Comparison of ENCODE assay signal across 11 cellular contexts in genomic region chr12:25518512-25518911, GRCh38. TPM values are rescaled to one million over a fixed set of nuclear protein-coding genes. Genes with fewer than 3 reads are reported as not detected.
A peak's percentile ranks its signal among the peaks of the same experiment; 100 is the strongest.
DNase-seq lines count a peak whose midpoint lies in the region; ATAC-seq lines count a peak whose summit lies in the region.
"Had no signal": no experiment of that assay in that cellular context is flagged by ENCODE, and none has a peak within 500 bp of the region (broad histone marks: within the 10 kb centered on the region; RNA-seq: fewer than 3 reads in every experiment).

No MANE protein-coding gene starts in this region.

- no peak overlapping the region for H3K4me3 Mint-ChIP-seq in activated naive CD4-positive, alpha-beta T cell treated with anti-CD3 and anti-CD28 coated beads for 36 hours

- ATAC-seq in HG03108 (IDR thresholded peaks at IDR 0.05; ENCODE audit: unreplicated experiment) = peak; percentile 94

- intact Hi-C loops in activated naive CD4-positive, alpha-beta T cell treated with anti-CD3 and anti-CD28 coated beads for 36 hours (cut with micrococcal nuclease) = no loop called here

- H3K9me3 Mint-ChIP-seq in activated naive CD4-positive, alpha-beta T cell treated with anti-CD3 and anti-CD28 coated beads for 36 hours = no peaks in the 10 kb centered on the region

- H3K4me1 Mint-ChIP-seq in activated naive CD4-positive, alpha-beta T cell treated with anti-CD3 and anti-CD28 coated beads for 36 hours (ENCODE audit: low read depth) = no peaks in the 10 kb centered on the region

- no peak overlapping the region for H3K27ac Mint-ChIP-seq in activated naive CD4-positive, alpha-beta T cell treated with anti-CD3 and anti-CD28 coated beads for 36 hours

- DNase-seq in stimulated activated CD4-positive, alpha-beta T cell treated with anti-CD3 and anti-CD28 coated beads, Interleukin-15, amount 100 ng/mL, for 24 hours = peak; percentile 1
- no peak for DNase-seq in stimulated activated CD4-positive, alpha-beta T cell treated with anti-CD3 and anti-CD28 coated beads, Interleukin-4, amount 100 ng/mL, for 24 hours
- DNase-seq in astrocyte of the hippocampus (ENCODE audit: low read depth, low spot score) (peak; percentile 2), inferior parietal cortex (ENCODE audit: extremely low spot score) (no peak), DMS 273 treated with DMSO at 0.1 percent for 48 hours (lab: John Stamatoyannopoulos, UW) (no peak), NCI-H187 (lab: John Stamatoyannopoulos, UW) (no peak)
- DNase-seq in activated naive CD4-positive, alpha-beta T cell treated with anti-CD3 and anti-CD28 coated beads for 36 hours = no peak
- DNase-seq: activated naive CD4-positive, alpha-beta T cell treated with anti-CD3 and anti-CD28 coated beads, Interleukin-2, amount 50 U/mL, for 16 hours; hypothalamus; NCI-H1092 had no signal

- H3K36me3 Mint-ChIP-seq in activated naive CD4-positive, alpha-beta T cell treated with anti-CD3 and anti-CD28 coated beads for 36 hours (ENCODE audit: low read depth) = no peaks in the 10 kb centered on the region

- CTCF ChIA-PET in activated naive CD4-positive, alpha-beta T cell treated with anti-CD3 and anti-CD28 coated beads for 36 hours (lab: Charles Lee) = no interaction called here

- H3K27me3 Mint-ChIP-seq in activated naive CD4-positive, alpha-beta T cell treated with anti-CD3 and anti-CD28 coated beads for 36 hours (ENCODE audit: low read depth) = no peaks in the 10 kb centered on the region

RNA-seq across cellular contexts. Expression of gene LMNTD1, which starts 34.6 kb away (rescaled TPM):
- not detected for total RNA-seq in activated naive CD4-positive, alpha-beta T cell treated with anti-CD3 and anti-CD28 coated beads for 36 hours

Comparison
In these comparisons a context has a peak if more than half of its experiments do, and no peak if none do; other contexts are left out.
1. DNase-seq: peak in stimulated activated CD4-positive, alpha-beta T cell treated with anti-CD3 and anti-CD28 coated beads, Interleukin-15, amount 100 ng/mL, for 24 hours (single experiment) and astrocyte of the hippocampus (single experiment); none in stimulated activated CD4-positive, alpha-beta T cell treated with anti-CD3 and anti-CD28 coated beads, Interleukin-4, amount 100 ng/mL, for 24 hours (single experiment), inferior parietal cortex (single experiment), DMS 273 treated with DMSO at 0.1 percent for 48 hours (single experiment), NCI-H187 (0 of 2) and activated naive CD4-positive, alpha-beta T cell treated with anti-CD3 and anti-CD28 coated beads for 36 hours (single experiment).